Comparison of ENCODE assay signal across 8 cellular contexts in the genomic region with DNA sequence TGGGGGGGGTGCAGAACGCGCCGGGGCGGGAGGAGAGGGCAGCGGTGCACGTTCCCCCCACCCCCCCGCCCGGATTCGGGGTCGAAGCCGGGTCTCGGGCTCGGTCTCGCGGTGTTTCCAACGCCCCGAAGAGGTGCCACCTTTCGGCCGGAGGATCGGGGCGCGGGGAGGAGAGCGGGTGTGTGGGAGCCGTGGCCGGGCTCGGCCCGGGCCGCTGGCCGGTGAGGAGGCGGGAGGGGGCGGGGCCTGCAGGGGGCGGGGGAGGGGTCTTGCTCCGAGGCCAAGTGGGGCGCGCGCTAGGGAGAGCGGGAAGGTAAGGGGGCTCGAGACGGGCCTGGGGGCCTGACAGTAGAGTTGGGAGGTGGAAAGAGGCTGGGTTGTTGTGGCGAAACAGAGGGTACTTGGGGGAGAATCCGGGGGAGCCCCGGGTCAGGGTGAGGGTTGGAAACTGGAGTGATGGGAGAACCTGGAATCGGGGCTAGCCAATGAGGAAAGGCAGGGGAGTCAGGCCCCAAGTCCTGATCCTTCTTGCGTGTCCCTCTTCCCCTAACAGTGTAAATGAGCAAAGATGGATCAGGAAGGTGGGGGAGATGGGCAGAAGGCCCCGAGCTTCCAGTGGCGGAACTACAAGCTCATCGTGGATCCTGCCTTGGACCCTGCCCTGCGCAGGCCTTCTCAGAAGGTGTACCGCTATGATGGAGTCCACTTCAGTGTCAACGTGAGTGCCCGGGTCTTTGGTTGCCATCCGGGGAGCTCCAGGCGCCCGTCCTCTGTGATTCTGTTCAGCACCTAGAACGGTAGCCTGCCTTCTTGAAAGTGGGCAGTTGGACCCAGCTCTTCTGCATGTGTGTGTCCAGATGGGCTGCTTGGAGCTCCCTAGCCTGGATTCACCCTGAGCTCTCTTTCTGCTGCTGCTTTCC. TPM values are rescaled to one million over a fixed set of nuclear protein-coding genes. Genes with fewer than 3 reads are reported as not detected.
DNase-seq lines count a peak whose midpoint lies in the region; ATAC-seq and TF ChIP-seq lines count a peak whose summit lies in the region.

No MANE protein-coding gene starts in this region.

- POLR2A ChIA-PET in activated CD4-positive, alpha-beta T cell treated with anti-CD3 and anti-CD28 coated beads for 36 hours (lab: Charles Lee), result interaction anchor here (0.9 to 1.2 kb wide), 2 partner anchors 12 to 153 kb away, joined by 3 to 4 read pairs; no protein-coding TSS in a partner anchor
- POLR2A ChIA-PET in HCT116 (lab: Charles Lee), result no interaction called here

- H3K4me1 ChIP-seq in HCT116 (ENCODE audit: control insufficient read depth in 1 of 2, insufficient read depth in 2 of 2, low read length in 2 of 2) (peaks cover 21 to 28% of the 10 kb centered on the region in 2 experiments), ascending aorta (peaks cover 3 to 20% of the 10 kb centered on the region in 2 donors), iPS DF 6.9 (ENCODE audit: control insufficient read depth, insufficient read depth, low read length) (peaks cover 3% of the 10 kb centered on the region), gastrocnemius medialis (peaks cover 11 to 17% of the 10 kb centered on the region in 2 donors)

- no peak for TF ChIP-seq RAD21 in HCT116 (IDR thresholded peaks at IDR 0.05; ENCODE audit: low read depth)

- no TSS peak for BruUV-seq in HCT116 (replicated peaks; lab: Mats Ljungman, UMichigan)

- H3K27me3 ChIP-seq in HCT116 (ENCODE audit: insufficient read depth, low read length) (no peaks in the 10 kb centered on the region), ascending aorta (no peaks in the 10 kb centered on the region), iPS DF 6.9 (ENCODE audit: control insufficient read depth, insufficient read depth, low read length) (no peaks in the 10 kb centered on the region), gastrocnemius medialis (no peaks in the 10 kb centered on the region)

- H3K36me3 Mint-ChIP-seq in activated CD4-positive, alpha-beta T cell treated with anti-CD3 and anti-CD28 coated beads for 36 hours (ENCODE audit: low read depth), result peaks cover 43% of the 10 kb centered on the region

- H3K4me2 ChIP-seq in HCT116 (ENCODE audit: low read length), result peak overlapping the region; percentile 90

- H3K9me3 ChIP-seq in HCT116 (ENCODE audit: control insufficient read depth in 1 of 2, insufficient read depth in 1 of 2, low read depth in 1 of 2, low read length in 2 of 2), result no peaks in the 10 kb centered on the region
- H3K9me3 ChIP-seq in ascending aorta, result no peaks in the 10 kb centered on the region
- no peaks in the 10 kb centered on the region for H3K9me3 ChIP-seq in iPS DF 6.9 (ENCODE audit: control insufficient read depth, insufficient read depth, low read length)
- no peaks in the 10 kb centered on the region for H3K9me3 ChIP-seq in gastrocnemius medialis

- DNase-seq in activated CD4-positive, alpha-beta T cell treated with anti-CD3 and anti-CD28 coated beads for 36 hours, result no peak
- no peak for DNase-seq in activated CD4-positive, alpha-beta T cell treated with anti-CD3 and anti-CD28 coated beads for 1 hour
- DNase-seq in HCT116 (ENCODE audit: low read depth, low spot score), result peak; percentile 35
- DNase-seq in NCI-H1092 (lab: John Stamatoyannopoulos, UW), result peak; percentile 61
- DNase-seq in ascending aorta (ENCODE audit: low spot score in 2 of 2), result no peak
- no peak for DNase-seq in iPS DF 6.9 (ENCODE audit: low read depth, low spot score)
- DNase-seq in gastrocnemius medialis, result peak in 1 of 2 donors; percentile 52
- DNase-seq in NCI-H2029 (lab: John Stamatoyannopoulos, UW), result no peak

- H3K27me3 Mint-ChIP-seq in activated CD4-positive, alpha-beta T cell treated with anti-CD3 and anti-CD28 coated beads for 36 hours, result no peaks in the 10 kb centered on the region

- TF ChIP-seq CTCF in HCT116 (IDR thresholded peaks at IDR 0.05 in 2 of 3, conservative IDR thresholded peaks at IDR 0.05 in 1 of 3; ENCODE audit: borderline replicate concordance in 1 of 3, insufficient read depth in 1 of 3, low read depth in 2 of 3, low read length in 2 of 3) (no peak), ascending aorta (IDR thresholded peaks at IDR 0.05) (no peak), gastrocnemius medialis (IDR thresholded peaks at IDR 0.05 in 4 of 5, conservative IDR thresholded peaks at IDR 0.05 in 1 of 5) (no peak)

- peak overlapping the region; percentile 74 to 88 for H3K4me3 ChIP-seq in HCT116 (replicated peaks in 1 of 2; ENCODE audit: low read depth in 1 of 2, low read length in 2 of 2)
- peak overlapping the region; percentile 94 to 95 for H3K4me3 ChIP-seq in ascending aorta
- H3K4me3 ChIP-seq in iPS DF 6.9 (ENCODE audit: low read length), result peak overlapping the region; percentile 92; the same call in 1 of the 2 replicates
- H3K4me3 ChIP-seq in gastrocnemius medialis, result peak overlapping the region; percentile 70 to 94 (median 84)

- no peaks in the 10 kb centered on the region for H4K20me1 ChIP-seq in HCT116 (ENCODE audit: insufficient read depth)

- no CpG with 5 or more reads among the region's 55 CpGs for WGBS in iPS DF 6.9 (ENCODE audit: insufficient coverage, insufficient read length)

- CTCF ChIA-PET in activated CD4-positive, alpha-beta T cell treated with anti-CD3 and anti-CD28 coated beads for 36 hours (lab: Charles Lee), result interaction anchor here (0.6 to 2.2 kb wide), 5 partner anchors 16 to 39 kb away, joined by 3 to 10 read pairs (median 3); a partner anchor contains a TSS
- CTCF ChIA-PET in HCT116 (lab: Charles Lee), result no interaction called here

- intact Hi-C loops in activated CD4-positive, alpha-beta T cell treated with anti-CD3 and anti-CD28 coated beads for 36 hours (cut with DNase I, micrococcal nuclease), result loop anchor here (5.0 to 10.0 kb wide), 3 partner anchors 184 to 906 kb away; a partner anchor contains a TSS
- intact Hi-C loops in HCT116 (cut with micrococcal nuclease), result loop anchor here (10.0 kb wide), 2 partner anchors 136 to 486 kb away; a partner anchor contains a TSS
- intact Hi-C loops in ascending aorta (cut with DNase I), result loop anchor here (5.0 kb wide), 1 partner anchor 39 kb away; no protein-coding TSS in a partner anchor
- intact Hi-C loops in gastrocnemius medialis (cut with DNase I; ENCODE audit: low total_unique reads), result no loop called here

- no peak overlapping the region for H2AFZ ChIP-seq in HCT116 (ENCODE audit: low read depth, low read length, poor library complexity, severe bottlenecking)

- H3K79me2 ChIP-seq in HCT116 (ENCODE audit: insufficient read depth, low read length), result peaks cover 28% of the 10 kb centered on the region

- peaks cover 40% of the 10 kb centered on the region for H3K4me1 Mint-ChIP-seq in activated CD4-positive, alpha-beta T cell treated with anti-CD3 and anti-CD28 coated beads for 36 hours

- H3K27ac Mint-ChIP-seq in activated CD4-positive, alpha-beta T cell treated with anti-CD3 and anti-CD28 coated beads for 36 hours, result peak overlapping the region; percentile 87

- in situ Hi-C loops in gastrocnemius medialis (cut with MboI; ENCODE audit: low sequenced_read_pairs in 4 of 4), result loop anchor here in 1 of 4 donors (25.0 kb wide), 1 partner anchor 479 kb away; a partner anchor contains a TSS

- RAD21 ChIA-PET in HCT116 (lab: Charles Lee; ENCODE audit: low non-redundant PET in 1 of 2, low total read pairs in 2 of 2, uncharacterized antibody in 2 of 2, unreplicated experiment in 2 of 2), result no interaction called here

- H3K27ac ChIP-seq in HCT116 (ENCODE audit: low read depth, low read length) (peak overlapping the region; percentile 100), ascending aorta (peak overlapping the region; percentile 98 to 99), iPS DF 6.9 (ENCODE audit: low read length) (no peak overlapping the region), gastrocnemius medialis (peak overlapping the region; percentile 97 to 99 (median 98))

- TF ChIP-seq POLR2A in HCT116 (IDR thresholded peaks at IDR 0.05; ENCODE audit: borderline replicate concordance, extremely low read depth, insufficient read depth, insufficient read length) (no peak), gastrocnemius medialis (IDR thresholded peaks at IDR 0.05) (no peak)

- no peaks in the 10 kb centered on the region for H3K9me2 ChIP-seq in HCT116 (ENCODE audit: insufficient read depth)

- ATAC-seq in activated CD4-positive, alpha-beta T cell treated with anti-CD3 and anti-CD28 coated beads for 36 hours, result no peak
- peak; percentile 57 for ATAC-seq in HCT116
- peak; percentile 41 to 47 for ATAC-seq in gastrocnemius medialis

- peak overlapping the region; percentile 88 for H3K9ac ChIP-seq in HCT116 (ENCODE audit: low read length)

- H3K4me3 Mint-ChIP-seq in activated CD4-positive, alpha-beta T cell treated with anti-CD3 and anti-CD28 coated beads for 36 hours, result peak overlapping the region; percentile 93

- H3K36me3 ChIP-seq in HCT116 (ENCODE audit: control insufficient read depth in 1 of 2, insufficient read depth in 2 of 2, low read length in 2 of 2), result peaks cover 39 to 43% of the 10 kb centered on the region in 2 experiments
- peaks cover 34 to 42% of the 10 kb centered on the region in 2 donors for H3K36me3 ChIP-seq in ascending aorta
- peaks cover 20% of the 10 kb centered on the region; the same call in 1 of the 2 replicates for H3K36me3 ChIP-seq in iPS DF 6.9 (ENCODE audit: control insufficient read depth, insufficient read depth, low read length)
- H3K36me3 ChIP-seq in gastrocnemius medialis, result peaks cover 9 to 44% of the 10 kb centered on the region in 2 donors

- no peaks in the 10 kb centered on the region for H3K9me3 Mint-ChIP-seq in activated CD4-positive, alpha-beta T cell treated with anti-CD3 and anti-CD28 coated beads for 36 hours (ENCODE audit: low read depth)

RNA-seq across cellular contexts. Expression of a gene that starts 0.9 kb away (rescaled TPM):
- total RNA-seq in activated CD4-positive, alpha-beta T cell treated with anti-CD3 and anti-CD28 coated beads for 36 hours, result 10 to 100 TPM; 18.5 to 21.7 TPM
- total RNA-seq in HCT116 (2021; ENCODE audit: unreplicated experiment) (26.9 TPM), ascending aorta (8.3 TPM), gastrocnemius medialis (10 to 100 TPM in 2 of 4 donors, 1 to 10 TPM in 2; 3.8 to 15.4 (median 9.8) TPM)
- polyA plus RNA-seq in HCT116 (2012), result 16.1 and 18.5 TPM in 2 replicates

RNA-seq across cellular contexts. Expression of a gene that starts 9.6 kb away (rescaled TPM):
- 1 to 10 TPM; 6.9 to 7.9 TPM for total RNA-seq in activated CD4-positive, alpha-beta T cell treated with anti-CD3 and anti-CD28 coated beads for 36 hours
- total RNA-seq in HCT116 (2021; ENCODE audit: unreplicated experiment) (9.0 TPM), ascending aorta (39.0 TPM), gastrocnemius medialis (10 to 100 TPM; 10.3 to 15.6 (median 12.5) TPM)
- 8.1 and 8.7 TPM in 2 replicates for polyA plus RNA-seq in HCT116 (2012)

RNA-seq across cellular contexts. Expression of a gene that starts 26.6 kb away (rescaled TPM):
- 1 to 10 TPM; 1.6 to 2.2 TPM for total RNA-seq in activated CD4-positive, alpha-beta T cell treated with anti-CD3 and anti-CD28 coated beads for 36 hours
- total RNA-seq in HCT116 (2021; ENCODE audit: unreplicated experiment), result 8.6 TPM
- 8.6 and 9.5 TPM in 2 replicates for polyA plus RNA-seq in HCT116 (2012)
- 35.2 TPM for total RNA-seq in ascending aorta
- 1 to 10 TPM; 1.5 to 6.8 (median 5.4) TPM for total RNA-seq in gastrocnemius medialis

RNA-seq across cellular contexts. Expression of a gene that starts 35.1 kb away (rescaled TPM):
- total RNA-seq in activated CD4-positive, alpha-beta T cell treated with anti-CD3 and anti-CD28 coated beads for 36 hours, result 10 to 100 TPM; 23.7 to 31.4 TPM
- total RNA-seq in HCT116 (2021; ENCODE audit: unreplicated experiment), result 45.2 TPM
- polyA plus RNA-seq in HCT116 (2012), result 25.3 and 26.6 TPM in 2 replicates
- total RNA-seq in ascending aorta, result 66.9 TPM
- total RNA-seq in gastrocnemius medialis, result 1 to 10 TPM; 3.4 to 7.9 (median 4.8) TPM

RNA-seq across cellular contexts. Expression of a gene that starts 52.0 kb away (rescaled TPM):
- 1 to 10 TPM; 1.3 to 1.5 TPM for total RNA-seq in activated CD4-positive, alpha-beta T cell treated with anti-CD3 and anti-CD28 coated beads for 36 hours
- 1.6 TPM for total RNA-seq in HCT116 (2021; ENCODE audit: unreplicated experiment)
- polyA plus RNA-seq in HCT116 (2012), result 0.49 and 0.56 TPM in 2 replicates
- 2.0 TPM for total RNA-seq in ascending aorta
- under 1 TPM in 2 of 4 donors, not detected in 2; 0.13 to 0.36 TPM for total RNA-seq in gastrocnemius medialis

Comparison
In these comparisons a context has a peak if more than half of its experiments do, and no peak if none do; other contexts are left out.
1. DNase-seq: peak in HCT116 (single experiment) and NCI-H1092 (single experiment); none in activated CD4-positive, alpha-beta T cell treated with anti-CD3 and anti-CD28 coated beads for 36 hours (single experiment), activated CD4-positive, alpha-beta T cell treated with anti-CD3 and anti-CD28 coated beads for 1 hour (single experiment), ascending aorta (0 of 2), iPS DF 6.9 (single experiment) and NCI-H2029 (single experiment).
2. Peak in every context shown above with its lines, with median percentiles within 50 percentile points of each other: H3K4me3 ChIP-seq.